ENCODE assay signal across 18 cellular contexts in the genomic region with DNA sequence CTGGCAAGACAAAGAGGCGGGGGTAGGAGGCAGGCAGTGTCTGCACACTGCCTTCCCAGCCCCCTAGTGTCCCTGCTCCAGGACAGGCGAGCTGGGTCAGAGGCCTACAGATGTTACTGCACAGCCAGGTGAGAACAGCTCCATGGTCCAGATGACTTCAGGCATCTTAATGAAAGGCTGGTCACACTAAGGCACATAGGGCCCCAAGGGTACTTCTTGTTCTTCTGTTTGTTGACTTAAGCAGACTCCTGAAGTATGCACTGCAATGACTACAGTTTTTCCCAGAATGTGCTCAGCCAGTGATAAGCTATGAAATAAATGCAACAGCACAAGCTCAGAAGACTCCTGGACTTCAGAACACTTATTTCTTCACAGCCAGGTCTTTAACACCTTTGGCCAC. TPM values are rescaled to one million over a fixed set of nuclear protein-coding genes. Genes with fewer than 3 reads are reported as not detected.
DNase-seq lines count a peak whose midpoint lies in the region; ATAC-seq and TF ChIP-seq lines count a peak whose summit lies in the region.
"Had no signal": no experiment of that assay in that cellular context is flagged by ENCODE, and none has a peak within 500 bp of the region (broad histone marks: within the 10 kb centered on the region; RNA-seq: fewer than 3 reads in every experiment).

No MANE protein-coding gene starts in this region.

- no peak overlapping the region for H3K9ac ChIP-seq in mesenchymal stem cell (ENCODE audit: low read length)

- H3K18ac ChIP-seq in mesenchymal stem cell (ENCODE audit: low read depth in 1 of 2, low read length in 2 of 2) = no peak overlapping the region

- ATAC-seq in activated CD4-positive, alpha-beta T cell treated with anti-CD3 and anti-CD28 coated beads for 36 hours = no peak
- ATAC-seq in lung (ENCODE audit: insufficient read depth, low FRiP score) (peak; percentile 72), omental fat pad (ENCODE audit: low FRiP score) (no peak), T-cell (replicated peaks in 1 of 4) (no peak)

- H3K36me3 Mint-ChIP-seq in activated CD4-positive, alpha-beta T cell treated with anti-CD3 and anti-CD28 coated beads, Interleukin-2, amount 10 ng/mL, durations not matched to agents 24 days and 14 days (ENCODE audit: low read depth) = peaks cover 8% of the 10 kb centered on the region
- peaks cover 43% of the 10 kb centered on the region for H3K36me3 Mint-ChIP-seq in activated CD4-positive, alpha-beta T cell treated with anti-CD3 and anti-CD28 coated beads for 36 hours (ENCODE audit: low read depth)
- H3K36me3 Mint-ChIP-seq in T-cell = peaks cover 49% of the 10 kb centered on the region

- CTCF ChIA-PET in activated CD4-positive, alpha-beta T cell treated with anti-CD3 and anti-CD28 coated beads for 36 hours (lab: Charles Lee) = no interaction called here
- CTCF ChIA-PET in T-cell (lab: Charles Lee) = no interaction called here

- H4K91ac ChIP-seq in mesenchymal stem cell (ENCODE audit: low read length) = no peak overlapping the region

- H3K4me1 ChIP-seq in lung (ENCODE audit: control insufficient read depth in 2 of 2, insufficient read depth in 2 of 2, low read length in 2 of 2) (no peaks in the 10 kb centered on the region), mesenchymal stem cell (ENCODE audit: control insufficient read depth, insufficient read depth, low read depth, low read length) (peaks cover 3% of the 10 kb centered on the region)
- H3K4me1 ChIP-seq: BE2C, Peyer's patch had no signal

- H3K4me3 ChIP-seq in lung (no peak overlapping the region), mesenchymal stem cell (ENCODE audit: insufficient read depth in 1 of 2, low read depth in 1 of 2, low read length in 2 of 2) (no peak overlapping the region)
- H3K4me3 ChIP-seq: Peyer's patch had no signal

- H2BK120ac ChIP-seq in mesenchymal stem cell (ENCODE audit: low read depth, low read length) = no peak overlapping the region

- no peak overlapping the region for H2AFZ ChIP-seq in mesenchymal stem cell (ENCODE audit: low read depth, low read length)

- WGBS in lung, 2 donors = 90 to 93% methylated on average over 2 of the region's 2 CpGs
- 90% methylated on average over 2 of the region's 2 CpGs for WGBS in mesenchymal stem cell

- H2BK12ac ChIP-seq in mesenchymal stem cell (ENCODE audit: low read length in 2 of 2) = no peak overlapping the region

- H3K4me3 Mint-ChIP-seq in activated CD4-positive, alpha-beta T cell treated with anti-CD3 and anti-CD28 coated beads, Interleukin-2, amount 10 ng/mL, durations not matched to agents 24 days and 14 days = no peak overlapping the region
- H3K4me3 Mint-ChIP-seq in activated CD4-positive, alpha-beta T cell treated with anti-CD3 and anti-CD28 coated beads for 36 hours = no peak overlapping the region
- no peak overlapping the region for H3K4me3 Mint-ChIP-seq in T-cell
- H3K4me3 Mint-ChIP-seq: CD4-positive, CD25-positive, alpha-beta regulatory T cell had no signal

- intact Hi-C loops in activated CD4-positive, alpha-beta T cell treated with anti-CD3 and anti-CD28 coated beads, Interleukin-2, amount 10 ng/mL, durations not matched to agents 24 days and 14 days (cut with micrococcal nuclease) = no loop called here
- intact Hi-C loops in activated CD4-positive, alpha-beta T cell treated with anti-CD3 and anti-CD28 coated beads for 36 hours (cut with DNase I, micrococcal nuclease) = no loop called here

- no peaks in the 10 kb centered on the region for H3K36me3 ChIP-seq in lung (ENCODE audit: control insufficient read depth in 2 of 2, insufficient read depth in 2 of 2, low read length in 2 of 2)
- no peaks in the 10 kb centered on the region for H3K36me3 ChIP-seq in mesenchymal stem cell (ENCODE audit: control insufficient read depth in 1 of 2, insufficient read depth in 2 of 2, low read depth in 1 of 2, low read length in 2 of 2)
- H3K36me3 ChIP-seq: BE2C, Peyer's patch had no signal

- H3K9me3 Mint-ChIP-seq in activated CD4-positive, alpha-beta T cell treated with anti-CD3 and anti-CD28 coated beads, Interleukin-2, amount 10 ng/mL, durations not matched to agents 24 days and 14 days = no peaks in the 10 kb centered on the region
- H3K9me3 Mint-ChIP-seq in activated CD4-positive, alpha-beta T cell treated with anti-CD3 and anti-CD28 coated beads for 36 hours (ENCODE audit: low read depth) = peaks cover 15% of the 10 kb centered on the region
- H3K9me3 Mint-ChIP-seq in T-cell = peaks cover 8 to 23% (median 14%) of the 10 kb centered on the region in 3 donors

- H3K79me1 ChIP-seq in mesenchymal stem cell (replicated peaks; ENCODE audit: low read length, poor library complexity, severe bottlenecking) = no peaks in the 10 kb centered on the region

- peak; percentile 49 for DNase-seq in activated CD4-positive, alpha-beta T cell treated with anti-CD3 and anti-CD28 coated beads, Interleukin-2, amount 10 ng/mL, durations not matched to agents 24 days and 14 days
- DNase-seq in activated CD4-positive, alpha-beta T cell treated with anti-CD3 and anti-CD28 coated beads for 36 hours = no peak
- peak; percentile 17 for DNase-seq in fibroblast of gingiva (ENCODE audit: low read depth)
- DNase-seq in lung (ENCODE audit: low spot score) = no peak
- no peak for DNase-seq in mesenchymal stem cell
- no peak for DNase-seq in stimulated activated CD4-positive, alpha-beta T cell treated with anti-CD3 and anti-CD28 coated beads, Interleukin-4, amount 100 ng/mL, for 4 hours
- no peak for DNase-seq in omental fat pad (ENCODE audit: low spot score)
- DNase-seq in T-cell = no peak
- DNase-seq: BE2C; Caco-2; CD4-positive, CD25-positive, alpha-beta regulatory T cell; DMS153; NCI-H1092 treated with DMSO at 0.1 percent for 48 hours; NCI-H2081; NCI-H510A; NCI-H748 treated with DMSO at 0.1 percent for 48 hours; NK-92 treated with Interleukin-12 subunit alpha and Interleukin-12 subunit beta, amount 100 ng/mL, for 24 hours; Peyer's patch had no signal

- TF ChIP-seq CTCF in lung (IDR thresholded peaks at IDR 0.05; ENCODE audit: control extremely low read depth, extremely low read depth) (no peak), omental fat pad (IDR thresholded peaks at IDR 0.05) (no peak)

- no peak overlapping the region for H3K4me2 ChIP-seq in mesenchymal stem cell (ENCODE audit: low read length, poor library complexity, severe bottlenecking)

- no peak overlapping the region for H4K8ac ChIP-seq in mesenchymal stem cell (ENCODE audit: low read length)

- peaks cover 0 to 4% of the 10 kb centered on the region in 2 donors for H3K9me3 ChIP-seq in lung (ENCODE audit: control insufficient read depth in 2 of 2, insufficient read depth in 1 of 2, low read length in 1 of 2)
- H3K9me3 ChIP-seq in mesenchymal stem cell (ENCODE audit: control insufficient read depth, low read length) = no peaks in the 10 kb centered on the region
- H3K9me3 ChIP-seq: Peyer's patch had no signal

- H2AK5ac ChIP-seq in mesenchymal stem cell (ENCODE audit: low read length, severe bottlenecking) = no peak overlapping the region

- H3K27me3 ChIP-seq in lung (ENCODE audit: control insufficient read depth, insufficient read depth) = no peaks in the 10 kb centered on the region
- H3K27me3 ChIP-seq in mesenchymal stem cell (ENCODE audit: control insufficient read depth in 1 of 2, insufficient read depth in 1 of 2, low read length in 2 of 2) = no peaks in the 10 kb centered on the region
- H3K27me3 ChIP-seq: BE2C, Peyer's patch had no signal

- no peak overlapping the region for H3K27ac Mint-ChIP-seq in activated CD4-positive, alpha-beta T cell treated with anti-CD3 and anti-CD28 coated beads, Interleukin-2, amount 10 ng/mL, durations not matched to agents 24 days and 14 days
- H3K27ac Mint-ChIP-seq in activated CD4-positive, alpha-beta T cell treated with anti-CD3 and anti-CD28 coated beads for 36 hours = no peak overlapping the region
- H3K27ac Mint-ChIP-seq in T-cell = no peak overlapping the region

- no peak overlapping the region for H3K23ac ChIP-seq in mesenchymal stem cell (ENCODE audit: low read length in 2 of 2)

- H3K14ac ChIP-seq in mesenchymal stem cell (ENCODE audit: low read length in 2 of 2) = no peak overlapping the region

- H3K4me1 Mint-ChIP-seq in activated CD4-positive, alpha-beta T cell treated with anti-CD3 and anti-CD28 coated beads, Interleukin-2, amount 10 ng/mL, durations not matched to agents 24 days and 14 days = no peaks in the 10 kb centered on the region
- no peaks in the 10 kb centered on the region for H3K4me1 Mint-ChIP-seq in activated CD4-positive, alpha-beta T cell treated with anti-CD3 and anti-CD28 coated beads for 36 hours
- H3K4me1 Mint-ChIP-seq in T-cell = no peaks in the 10 kb centered on the region
- H3K4me1 Mint-ChIP-seq: CD4-positive, CD25-positive, alpha-beta regulatory T cell had no signal

- no peak overlapping the region for H3K4ac ChIP-seq in mesenchymal stem cell (ENCODE audit: low read depth in 1 of 2, low read length in 2 of 2)

- H2BK15ac ChIP-seq in mesenchymal stem cell (ENCODE audit: low read depth, poor library complexity, severe bottlenecking) = no peak overlapping the region

- H3K27ac ChIP-seq in lung (ENCODE audit: low read depth in 1 of 2, low read length in 1 of 2) (no peak overlapping the region), mesenchymal stem cell (ENCODE audit: low read length, poor library complexity, severe bottlenecking) (no peak overlapping the region)
- H3K27ac ChIP-seq: Peyer's patch had no signal

- POLR2A ChIA-PET in activated CD4-positive, alpha-beta T cell treated with anti-CD3 and anti-CD28 coated beads for 36 hours (lab: Charles Lee) = no interaction called here
- POLR2A ChIA-PET in T-cell (lab: Charles Lee) = no interaction called here

- no peaks in the 10 kb centered on the region for H3K27me3 Mint-ChIP-seq in activated CD4-positive, alpha-beta T cell treated with anti-CD3 and anti-CD28 coated beads, Interleukin-2, amount 10 ng/mL, durations not matched to agents 24 days and 14 days
- no peaks in the 10 kb centered on the region for H3K27me3 Mint-ChIP-seq in activated CD4-positive, alpha-beta T cell treated with anti-CD3 and anti-CD28 coated beads for 36 hours
- no peaks in the 10 kb centered on the region for H3K27me3 Mint-ChIP-seq in T-cell
- H3K27me3 Mint-ChIP-seq: CD4-positive, CD25-positive, alpha-beta regulatory T cell had no signal

- no peak overlapping the region for H2BK5ac ChIP-seq in mesenchymal stem cell (ENCODE audit: low read depth, low read length, poor library complexity, severe bottlenecking)

RNA-seq across cellular contexts. Expression of a gene that starts 27.4 kb away (rescaled TPM):
- 28.9 and 30.4 TPM in 2 replicates for total RNA-seq in activated CD4-positive, alpha-beta T cell treated with anti-CD3 and anti-CD28 coated beads, Interleukin-2, amount 10 ng/mL, durations not matched to agents 24 days and 14 days
- total RNA-seq in activated CD4-positive, alpha-beta T cell treated with anti-CD3 and anti-CD28 coated beads for 36 hours = 10 to 100 TPM; 12.4 to 21.5 TPM
- total RNA-seq in lung (10 to 100 TPM; 23.4 to 28.2 TPM), omental fat pad (10 to 100 TPM; 12.8 to 24.9 (median 18.9) TPM), T-cell (10 to 100 TPM in 4 of 5 donors, 1 to 10 TPM in 1; 7.7 to 14.9 (median 13.4) TPM)
- polyA plus RNA-seq in lung = 10 to 100 TPM in 1 of 2 donors, 1 to 10 TPM in 1; 9.7 to 12.0 TPM
- polyA plus RNA-seq in mesenchymal stem cell (2013, experiment 1 of 2) = 14.0 TPM
- polyA plus RNA-seq in mesenchymal stem cell (2013, experiment 2 of 2) = 14.3 TPM

RNA-seq across cellular contexts. Expression of a gene that starts 27.8 kb away (rescaled TPM):
- 566 and 581 TPM in 2 replicates for total RNA-seq in activated CD4-positive, alpha-beta T cell treated with anti-CD3 and anti-CD28 coated beads, Interleukin-2, amount 10 ng/mL, durations not matched to agents 24 days and 14 days
- 100 to 1,000 TPM; 347 to 461 TPM for total RNA-seq in activated CD4-positive, alpha-beta T cell treated with anti-CD3 and anti-CD28 coated beads for 36 hours
- total RNA-seq in lung = 100 to 1,000 TPM; 127 to 158 TPM
- polyA plus RNA-seq in lung = 100 to 1,000 TPM; 151 to 257 TPM
- 121 TPM for polyA plus RNA-seq in mesenchymal stem cell (2013, experiment 1 of 2)
- polyA plus RNA-seq in mesenchymal stem cell (2013, experiment 2 of 2) = 123 TPM
- total RNA-seq in omental fat pad = 100 to 1,000 TPM; 160 to 310 (median 239) TPM
- 100 to 1,000 TPM in 3 of 5 donors, 10 to 100 TPM in 2; 63.3 to 111 (median 105) TPM for total RNA-seq in T-cell

Comparison
In these comparisons a context has a peak if more than half of its experiments do, and no peak if none do; other contexts are left out.
1. DNase-seq: peak in activated CD4-positive, alpha-beta T cell treated with anti-CD3 and anti-CD28 coated beads, Interleukin-2, amount 10 ng/mL, durations not matched to agents 24 days and 14 days (single experiment) and fibroblast of gingiva (single experiment); none in activated CD4-positive, alpha-beta T cell treated with anti-CD3 and anti-CD28 coated beads for 36 hours (single experiment), lung (single experiment), mesenchymal stem cell (single experiment), stimulated activated CD4-positive, alpha-beta T cell treated with anti-CD3 and anti-CD28 coated beads, Interleukin-4, amount 100 ng/mL, for 4 hours (0 of 2), omental fat pad (single experiment) and T-cell (0 of 34).